ENCODE assay signal across 9 cellular contexts in genomic region chr5:81302596-81302995, GRCh38. TPM values are rescaled to one million over a fixed set of nuclear protein-coding genes. Genes with fewer than 3 reads are reported as not detected.
DNase-seq lines count a peak whose midpoint lies in the region; ATAC-seq and TF ChIP-seq lines count a peak whose summit lies in the region.
"Had no signal": no experiment of that assay in that cellular context is flagged by ENCODE, and none has a peak within 500 bp of the region (broad histone marks: within the 10 kb centered on the region; RNA-seq: fewer than 3 reads in every experiment).

No MANE protein-coding gene starts in this region.

- H3K9me3 ChIP-seq in DOHH2 (ENCODE audit: control insufficient read depth, insufficient read depth, low read length) (no peaks in the 10 kb centered on the region), parathyroid adenoma (ENCODE audit: control insufficient read depth, low read length) (no peaks in the 10 kb centered on the region)

- H3K27me3 Mint-ChIP-seq in endothelial cell (ENCODE audit: unreplicated experiment), result peaks cover 11% of the 10 kb centered on the region

- TF ChIP-seq CTCF in DOHH2 (IDR thresholded peaks at IDR 0.05; ENCODE audit: low read depth, low read length, poor library complexity, severe bottlenecking) (no peak), endothelial cell (IDR thresholded peaks at IDR 0.05; ENCODE audit: unreplicated experiment) (no peak), parathyroid adenoma (IDR thresholded peaks at IDR 0.05) (no peak)

- ATAC-seq in GM18861 (IDR thresholded peaks at IDR 0.05; ENCODE audit: unreplicated experiment), result no peak

- no peaks in the 10 kb centered on the region for H3K9me2 ChIP-seq in DOHH2 (replicated peaks; ENCODE audit: control insufficient read depth, low read length)

- H3K9me3 Mint-ChIP-seq in endothelial cell (ENCODE audit: unreplicated experiment), result no peaks in the 10 kb centered on the region

- H3K36me3 Mint-ChIP-seq in endothelial cell (ENCODE audit: low read depth, unreplicated experiment), result peaks cover 8% of the 10 kb centered on the region

- H3K36me3 ChIP-seq in DOHH2 (ENCODE audit: control insufficient read depth, low read length), result peaks cover 19% of the 10 kb centered on the region
- H3K36me3 ChIP-seq in parathyroid adenoma (ENCODE audit: control insufficient read depth, insufficient read depth, low read length), result no peaks in the 10 kb centered on the region

- H2AFZ ChIP-seq in parathyroid adenoma, result no peak overlapping the region

- H3K79me2 ChIP-seq in DOHH2 (ENCODE audit: control insufficient read depth, low read length), result peaks cover 56% of the 10 kb centered on the region
- peaks cover 10% of the 10 kb centered on the region for H3K79me2 ChIP-seq in parathyroid adenoma

- H3K27me3 ChIP-seq in DOHH2 (ENCODE audit: control insufficient read depth, low read length), result no peaks in the 10 kb centered on the region
- H3K27me3 ChIP-seq in parathyroid adenoma (ENCODE audit: control insufficient read depth, insufficient read depth, low read length), result no peaks in the 10 kb centered on the region

- intact Hi-C loops in posterior vena cava (cut with DNase I), result no loop called here

- no peak overlapping the region for H3K27ac Mint-ChIP-seq in endothelial cell (ENCODE audit: unreplicated experiment)

- DNase-seq in RKO (ENCODE audit: low spot score) (peak; percentile 87), endothelial cell (ENCODE audit: low spot score) (no peak), NCI-H2029 (lab: John Stamatoyannopoulos, UW) (no peak), cerebellar nuclear complex (lab: John Stamatoyannopoulos, UW) (no peak), posterior vena cava (ENCODE audit: low spot score) (no peak)
- DNase-seq: activated CD4-positive, alpha-beta T cell treated with anti-CD3 and anti-CD28 coated beads for 1 hour had no signal

- no peak overlapping the region for H3K9ac ChIP-seq in parathyroid adenoma

- H3K27ac ChIP-seq in DOHH2 (ENCODE audit: low read depth, low read length), result no peak overlapping the region
- H3K27ac ChIP-seq in parathyroid adenoma, result no peak overlapping the region

- H3K4me1 ChIP-seq in DOHH2 (ENCODE audit: control insufficient read depth, low read length), result peaks cover 30% of the 10 kb centered on the region
- peaks cover 20% of the 10 kb centered on the region for H3K4me1 ChIP-seq in parathyroid adenoma

- H3K4me2 ChIP-seq in DOHH2 (ENCODE audit: low read length) (peak overlapping the region; percentile 71), parathyroid adenoma (ENCODE audit: low read length) (peak overlapping the region; percentile 59)

- H3K4me3 ChIP-seq in DOHH2 (ENCODE audit: low read length) (peak overlapping the region; percentile 96), parathyroid adenoma (ENCODE audit: low read depth, low read length) (peak overlapping the region; percentile 81)

- peaks cover 16% of the 10 kb centered on the region for H3K4me1 Mint-ChIP-seq in endothelial cell (ENCODE audit: unreplicated experiment)

- no peaks in the 10 kb centered on the region; the same call in 1 of the 2 replicates for H3F3A ChIP-seq in DOHH2 (ENCODE audit: control insufficient read depth, insufficient read depth)

- H4K20me1 ChIP-seq in DOHH2 (ENCODE audit: control insufficient read depth, insufficient read depth, low read depth, low read length), result no peaks in the 10 kb centered on the region

- H3K4me3 Mint-ChIP-seq in endothelial cell (ENCODE audit: unreplicated experiment), result peak overlapping the region; percentile 100

RNA-seq across cellular contexts. Expression of gene ZCCHC9, which starts 1.2 kb away (rescaled TPM):
- 21.7 TPM for total RNA-seq in endothelial cell (ENCODE audit: unreplicated experiment)
- total RNA-seq in posterior vena cava, result 10 to 100 TPM; 17.9 to 21.8 TPM
